In genomic region chr10:34985146-34985545, GRCh38 we compare ENCODE assay signal across 6 cellular contexts.
"Had no signal": no experiment of that assay in that cellular context is flagged by ENCODE, and none has a peak within 500 bp of the region (broad histone marks: within the 10 kb centered on the region; RNA-seq: fewer than 3 reads in every experiment).

No MANE protein-coding gene starts in this region.

- H3K27ac ChIP-seq: GM23248 had no signal

- FAIRE-seq: H54 had no signal

- H3K4me1 ChIP-seq: HAP-1 had no signal

- DNase-seq: GOT3, HFFc6 had no signal

- H2AFZ ChIP-seq: GM23248, GM23338 had no signal

- H3K4me2 ChIP-seq: GM23338 had no signal

- H3K4me3 ChIP-seq: GM23248, GM23338, HAP-1 had no signal

- H3K9ac ChIP-seq: GM23248 had no signal

- H3K36me3 ChIP-seq: HAP-1 had no signal
